Comparison of ENCODE assay signal across 19 cellular contexts in the genomic region with DNA sequence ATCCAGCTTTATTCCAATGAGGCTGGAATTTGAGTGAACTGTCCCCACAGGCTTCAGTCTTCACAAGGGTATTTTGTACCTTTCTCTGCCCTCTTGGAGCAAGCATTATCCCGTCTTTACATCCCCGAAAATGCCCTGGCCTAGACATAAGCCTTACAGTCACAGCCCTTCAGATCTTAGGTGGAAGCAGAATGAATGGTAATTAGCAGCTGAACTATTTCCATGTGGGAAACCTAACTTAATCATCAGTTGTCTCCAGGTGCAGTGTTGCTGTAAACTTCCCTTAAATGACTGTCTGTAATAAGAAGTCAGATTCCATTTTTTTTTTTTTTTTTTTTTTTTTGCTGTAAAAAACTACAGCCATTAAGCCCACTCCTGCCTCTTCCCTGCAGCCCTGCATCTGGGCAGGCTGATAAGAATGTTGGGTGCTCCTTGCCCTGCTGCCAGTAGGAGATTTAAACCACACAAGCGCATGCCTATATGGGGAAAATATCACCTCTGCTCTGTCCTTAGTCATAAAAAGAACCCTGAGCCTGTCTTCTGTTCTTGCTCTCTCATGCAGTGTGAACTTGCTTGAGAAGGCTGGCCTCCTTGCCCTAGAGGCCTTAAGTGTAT.
DNase-seq lines count a peak whose midpoint lies in the region; ATAC-seq, FAIRE-seq and TF ChIP-seq lines count a peak whose summit lies in the region.
"Had no signal": no experiment of that assay in that cellular context is flagged by ENCODE, and none has a peak within 500 bp of the region (broad histone marks: within the 10 kb centered on the region; RNA-seq: fewer than 3 reads in every experiment).

No MANE protein-coding gene starts in this region.

- intact Hi-C loops in posterior cingulate gyrus (cut with DNase I) = no loop called here

- H3K27me3 Mint-ChIP-seq in GM23338 (ENCODE audit: insufficient read depth, low read depth, poor library complexity) (no peaks in the 10 kb centered on the region), astrocyte (ENCODE audit: low read depth, unreplicated experiment) (no peaks in the 10 kb centered on the region)

- no CpG with 5 or more reads among the region's 3 CpGs for WGBS in neuronal stem cell (ENCODE audit: extremely low coverage in 2 of 2, insufficient read length in 2 of 2, insufficient replicate concordance in 1 of 2), 2 donors

- DNase-seq in GM23338 (ENCODE audit: low spot score) (peak; percentile 3), OCI-M1 (lab: John Stamatoyannopoulos, UW) (peak; percentile 96), astrocyte (ENCODE audit: low read depth) (no peak), neuronal stem cell (ENCODE audit: low spot score) (no peak), posterior cingulate gyrus (no peak), urothelium cell line (ENCODE audit: low spot score) (no peak), osteoblast (ENCODE audit: insufficient read length, low spot score, missing footprints) (no peak)
- DNase-seq: ACHN, AML-193, DMS53, GOT3, HFFc6, NCI-H1092, NCI-H2081 treated with DMSO at 0.1 percent for 48 hours, NCI-H226, NCI-H526 treated with DMSO at 0.1 percent for 48 hours, RPMI8226, SIG-M5 had no signal

- H3K27ac ChIP-seq in GM23338 (ENCODE audit: low read depth) = no peak overlapping the region
- H3K27ac ChIP-seq in astrocyte (ENCODE audit: low read depth, low read length) = no peak overlapping the region
- H3K27ac ChIP-seq in neuronal stem cell (replicated peaks; ENCODE audit: low read length) = no peak overlapping the region
- no peak overlapping the region for H3K27ac ChIP-seq in osteoblast (ENCODE audit: low read depth, low read length)

- H2BK12ac ChIP-seq in neuronal stem cell (ENCODE audit: low read length) = no peak overlapping the region

- H3K36me3 ChIP-seq in GM23338 (ENCODE audit: insufficient read depth) (no peaks in the 10 kb centered on the region), astrocyte (ENCODE audit: insufficient read depth, low read length) (no peaks in the 10 kb centered on the region), neuronal stem cell (replicated peaks in 1 of 2; ENCODE audit: control insufficient read depth in 2 of 2, insufficient read depth in 2 of 2, low read length in 2 of 2) (no peaks in the 10 kb centered on the region), osteoblast (ENCODE audit: insufficient read depth, low read length) (no peaks in the 10 kb centered on the region)

- FAIRE-seq in astrocyte (lab: Jason Lieb, UNC) = no peak
- no peak for FAIRE-seq in urothelium cell line (lab: Jason Lieb, UNC)
- FAIRE-seq: K562 had no signal

- H3K4me1 ChIP-seq in GM23338 (ENCODE audit: insufficient read depth) (no peaks in the 10 kb centered on the region), astrocyte (ENCODE audit: insufficient read depth, low read length) (no peaks in the 10 kb centered on the region), neuronal stem cell (ENCODE audit: control insufficient read depth in 2 of 2, insufficient read depth in 1 of 2, low read depth in 1 of 2, low read length in 2 of 2) (peaks cover 0 to 1% of the 10 kb centered on the region in 2 donors), osteoblast (ENCODE audit: insufficient read depth, low read length) (no peaks in the 10 kb centered on the region)

- no peak; the same call in 2 of the 3 replicates for ATAC-seq in GM23338
- ATAC-seq: K562 had no signal

- H3K4me2 ChIP-seq in GM23338 = no peak overlapping the region
- no peak overlapping the region for H3K4me2 ChIP-seq in astrocyte (ENCODE audit: low read length)
- H3K4me2 ChIP-seq in neuronal stem cell (ENCODE audit: insufficient read depth, low read length, poor library complexity, severe bottlenecking) = no peak overlapping the region
- H3K4me2 ChIP-seq in osteoblast (ENCODE audit: insufficient read depth, low read length) = no peak overlapping the region

- H3K79me2 ChIP-seq in GM23338 (replicated peaks; ENCODE audit: insufficient read depth) = no peaks in the 10 kb centered on the region
- H3K79me2 ChIP-seq in astrocyte (ENCODE audit: insufficient read depth, low read length) = no peaks in the 10 kb centered on the region
- no peaks in the 10 kb centered on the region for H3K79me2 ChIP-seq in osteoblast (ENCODE audit: insufficient read depth, low read length)

- H3K27me3 ChIP-seq in GM23338 (ENCODE audit: insufficient read depth) = no peaks in the 10 kb centered on the region
- no peaks in the 10 kb centered on the region for H3K27me3 ChIP-seq in astrocyte (ENCODE audit: insufficient read depth, low read length)
- no peaks in the 10 kb centered on the region for H3K27me3 ChIP-seq in neuronal stem cell (ENCODE audit: control insufficient read depth in 3 of 3, insufficient read depth in 3 of 3, low read depth in 1 of 3, low read length in 3 of 3)
- no peaks in the 10 kb centered on the region for H3K27me3 ChIP-seq in osteoblast (ENCODE audit: insufficient read depth, low read length)

- H3K79me1 ChIP-seq in neuronal stem cell (ENCODE audit: low read depth, low read length) = no peaks in the 10 kb centered on the region

- H3K4me3 ChIP-seq in GM23338 (no peak overlapping the region), astrocyte (ENCODE audit: insufficient read depth, low read depth, low read length) (no peak overlapping the region), neuronal stem cell (ENCODE audit: low read length in 2 of 2) (no peak overlapping the region), osteoblast (ENCODE audit: insufficient read depth, low read length) (no peak overlapping the region)
- H3K4me3 ChIP-seq: K562 had no signal

- H3K9me3 Mint-ChIP-seq in GM23338 = no peaks in the 10 kb centered on the region
- H3K9me3 Mint-ChIP-seq in astrocyte (ENCODE audit: unreplicated experiment) = no peaks in the 10 kb centered on the region

- no peak overlapping the region for H3K23ac ChIP-seq in neuronal stem cell (ENCODE audit: low read depth, low read length, poor library complexity)

- no peak overlapping the region for H3K4ac ChIP-seq in neuronal stem cell (ENCODE audit: low read length)

- H2BK15ac ChIP-seq in neuronal stem cell (ENCODE audit: low read length) = no peak overlapping the region

- H3K9me2 ChIP-seq in GM23338 (ENCODE audit: insufficient read depth) = no peaks in the 10 kb centered on the region

- H3K36me3 Mint-ChIP-seq in GM23338 (ENCODE audit: low read depth) (no peaks in the 10 kb centered on the region), astrocyte (ENCODE audit: low read depth, unreplicated experiment) (no peaks in the 10 kb centered on the region)

- TF ChIP-seq CTCF in GM23338 (conservative IDR thresholded peaks at IDR 0.05; ENCODE audit: low read depth in 2 of 2) (no peak), astrocyte (IDR thresholded peaks at IDR 0.05; ENCODE audit: insufficient read depth, low read depth, low read length) (no peak), osteoblast (IDR thresholded peaks at IDR 0.05; ENCODE audit: extremely low read depth, low read depth, low read length) (no peak)

- no peaks in the 10 kb centered on the region for H3F3A ChIP-seq in GM23338 (replicated peaks; ENCODE audit: low read depth)

- H2BK5ac ChIP-seq in neuronal stem cell (ENCODE audit: low read length) = no peak overlapping the region

- no peak overlapping the region for H4K91ac ChIP-seq in neuronal stem cell (ENCODE audit: low read depth, low read length, poor library complexity)

- no peak overlapping the region for H2BK120ac ChIP-seq in neuronal stem cell (ENCODE audit: low read depth, low read length)

- no peaks in the 10 kb centered on the region for H4K20me1 ChIP-seq in GM23338 (replicated peaks; ENCODE audit: insufficient read depth)
- no peaks in the 10 kb centered on the region for H4K20me1 ChIP-seq in astrocyte (ENCODE audit: insufficient read depth, low read length)
- H4K20me1 ChIP-seq in osteoblast (ENCODE audit: insufficient read depth, low read length) = no peaks in the 10 kb centered on the region

- H3K27ac Mint-ChIP-seq in GM23338 (peak overlapping the region; percentile 24; the same call in 1 of the 2 replicates), astrocyte (ENCODE audit: unreplicated experiment) (peak overlapping the region; percentile 64)
- H3K27ac Mint-ChIP-seq: HFFc6 had no signal

- no peak overlapping the region for H4K8ac ChIP-seq in neuronal stem cell (ENCODE audit: low read depth, low read length)

- no peaks in the 10 kb centered on the region for H3K9me3 ChIP-seq in astrocyte (ENCODE audit: insufficient read depth, low read depth, low read length)
- peaks cover 0 to 3% of the 10 kb centered on the region in 2 donors for H3K9me3 ChIP-seq in neuronal stem cell (replicated peaks in 1 of 2; ENCODE audit: control insufficient read depth in 2 of 2, insufficient read depth in 1 of 2, low read depth in 1 of 2, low read length in 2 of 2)
- peaks cover 3% of the 10 kb centered on the region for H3K9me3 ChIP-seq in osteoblast (ENCODE audit: low read depth, low read length)

- H3K9ac ChIP-seq in astrocyte (ENCODE audit: low read length) = no peak overlapping the region
- H3K9ac ChIP-seq in neuronal stem cell (ENCODE audit: low read depth, low read length, poor library complexity) = no peak overlapping the region

- peaks cover 12% of the 10 kb centered on the region; the same call in 2 of the 3 replicates for H3K4me1 Mint-ChIP-seq in GM23338
- peaks cover 11% of the 10 kb centered on the region for H3K4me1 Mint-ChIP-seq in astrocyte (ENCODE audit: low read depth, unreplicated experiment)

- H2AFZ ChIP-seq in GM23338 (peak overlapping the region; percentile 58; the same call in 1 of the 2 replicates), astrocyte (ENCODE audit: low read depth, low read length) (peak overlapping the region; percentile 29), neuronal stem cell (ENCODE audit: low read length) (peak overlapping the region; percentile 74), osteoblast (ENCODE audit: low read length) (no peak overlapping the region)

- H3K4me3 Mint-ChIP-seq in GM23338 (no peak overlapping the region), astrocyte (ENCODE audit: unreplicated experiment) (no peak overlapping the region)
- H3K4me3 Mint-ChIP-seq: HFFc6 had no signal

- no peak overlapping the region for H2AK5ac ChIP-seq in neuronal stem cell (ENCODE audit: low read depth, low read length)

- H3K14ac ChIP-seq in neuronal stem cell (ENCODE audit: low read length) = no peak overlapping the region

- H3K18ac ChIP-seq in neuronal stem cell (ENCODE audit: low read length) = no peak overlapping the region

TF ChIP-seq in GM23338, 12 proteins besides CTCF, POLR2A, EP300 and RAD21 (continues in another document):
- TF ChIP-seq, protein P1, sequence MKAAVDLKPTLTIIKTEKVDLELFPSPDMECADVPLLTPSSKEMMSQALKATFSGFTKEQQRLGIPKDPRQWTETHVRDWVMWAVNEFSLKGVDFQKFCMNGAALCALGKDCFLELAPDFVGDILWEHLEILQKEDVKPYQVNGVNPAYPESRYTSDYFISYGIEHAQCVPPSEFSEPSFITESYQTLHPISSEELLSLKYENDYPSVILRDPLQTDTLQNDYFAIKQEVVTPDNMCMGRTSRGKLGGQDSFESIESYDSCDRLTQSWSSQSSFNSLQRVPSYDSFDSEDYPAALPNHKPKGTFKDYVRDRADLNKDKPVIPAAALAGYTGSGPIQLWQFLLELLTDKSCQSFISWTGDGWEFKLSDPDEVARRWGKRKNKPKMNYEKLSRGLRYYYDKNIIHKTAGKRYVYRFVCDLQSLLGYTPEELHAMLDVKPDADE (IDR thresholded peaks at IDR 0.05) = no peak

Comparison
In these comparisons a context has a peak if more than half of its experiments do, and no peak if none do; other contexts are left out.
1. DNase-seq: peak in GM23338 (single experiment) and OCI-M1 (single experiment); none in astrocyte (single experiment), neuronal stem cell (single experiment), posterior cingulate gyrus (0 of 10), urothelium cell line (single experiment) and osteoblast (single experiment).